Comparison of ENCODE assay signal across 2 cellular contexts in the genomic region with DNA sequence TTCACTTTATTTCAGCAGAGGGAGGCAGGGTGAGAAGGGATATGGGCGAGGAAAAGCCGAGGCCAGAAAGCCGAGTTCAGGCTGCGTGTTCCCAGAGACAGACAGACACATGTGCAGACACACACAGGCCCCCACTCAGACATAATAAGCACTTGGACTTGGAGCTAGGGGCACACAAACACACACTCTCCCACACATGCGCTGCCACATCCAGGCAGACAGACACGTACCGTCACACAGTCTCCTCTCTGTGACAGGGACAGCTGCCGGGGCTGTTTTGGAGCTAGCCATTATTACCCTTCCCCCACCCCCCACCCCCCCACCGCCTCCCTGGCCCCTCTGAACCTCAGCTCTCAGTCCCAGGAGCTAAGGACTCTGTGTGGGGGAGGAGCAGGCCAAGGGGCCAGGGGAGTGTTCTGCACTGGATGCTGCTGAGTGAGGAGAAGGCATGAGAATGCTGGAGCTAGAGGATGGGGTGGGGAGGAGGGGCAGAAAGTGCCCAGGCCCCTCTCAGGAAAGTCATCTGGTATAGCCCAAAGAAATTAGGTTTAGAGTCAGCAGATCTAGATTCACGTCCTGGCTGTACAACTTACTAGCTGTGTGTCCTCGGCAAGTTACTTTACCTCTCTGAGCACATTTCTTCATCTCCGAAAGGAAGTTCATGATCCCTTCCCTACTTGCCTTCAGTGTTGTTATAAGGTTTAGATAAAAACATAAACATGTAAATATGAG.
A peak's percentile ranks its signal among the peaks of the same experiment; 100 is the strongest.
TF ChIP-seq lines count a peak whose summit lies in the region.

No MANE protein-coding gene starts in this region.

TF ChIP-seq in GM12891, 5 proteins besides CTCF, POLR2A, EP300 and RAD21:
- TF ChIP-seq POLR2AphosphoS5 (IDR thresholded peaks at IDR 0.05; ENCODE audit: low read depth, low read length) = no peak
- TF ChIP-seq SPI1 (IDR thresholded peaks at IDR 0.05; ENCODE audit: low read depth, low read length) = no peak
- TF ChIP-seq POU2F2 (IDR thresholded peaks at IDR 0.05; ENCODE audit: low read depth, low read length) = no peak
- no peak for TF ChIP-seq PAX5 (IDR thresholded peaks at IDR 0.05; ENCODE audit: insufficient read depth, low read length, severe bottlenecking)
- no peak for TF ChIP-seq TAF1 (IDR thresholded peaks at IDR 0.05; ENCODE audit: low read depth, low read length)

TF ChIP-seq in K562, 482 proteins besides CTCF, POLR2A, EP300 and RAD21:
- TF ChIP-seq, protein P1, sequence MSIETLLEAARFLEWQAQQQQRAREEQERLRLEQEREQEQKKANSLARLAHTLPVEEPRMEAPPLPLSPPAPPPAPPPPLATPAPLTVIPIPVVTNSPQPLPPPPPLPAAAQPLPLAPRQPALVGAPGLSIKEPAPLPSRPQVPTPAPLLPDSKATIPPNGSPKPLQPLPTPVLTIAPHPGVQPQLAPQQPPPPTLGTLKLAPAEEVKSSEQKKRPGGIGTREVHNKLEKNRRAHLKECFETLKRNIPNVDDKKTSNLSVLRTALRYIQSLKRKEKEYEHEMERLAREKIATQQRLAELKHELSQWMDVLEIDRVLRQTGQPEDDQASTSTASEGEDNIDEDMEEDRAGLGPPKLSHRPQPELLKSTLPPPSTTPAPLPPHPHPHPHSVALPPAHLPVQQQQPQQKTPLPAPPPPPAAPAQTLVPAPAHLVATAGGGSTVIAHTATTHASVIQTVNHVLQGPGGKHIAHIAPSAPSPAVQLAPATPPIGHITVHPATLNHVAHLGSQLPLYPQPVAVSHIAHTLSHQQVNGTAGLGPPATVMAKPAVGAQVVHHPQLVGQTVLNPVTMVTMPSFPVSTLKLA (conservative IDR thresholded peaks at IDR 0.05) = no peak
- TF ChIP-seq KAT2B (IDR thresholded peaks at IDR 0.05; ENCODE audit: low read depth, low read length) (no peak), HCFC1 (IDR thresholded peaks at IDR 0.05; ENCODE audit: low read depth, low read length) (no peak), RBM25 (IDR thresholded peaks at IDR 0.05; ENCODE audit: low read depth, low read length, severe bottlenecking) (peak; percentile 47), ZFP36 (IDR thresholded peaks at IDR 0.05; ENCODE audit: low read depth, low read length, partially characterized antibody) (peak; percentile 65), NCOR1 (IDR thresholded peaks at IDR 0.05) (no peak), TEAD2 (tag; IDR thresholded peaks at IDR 0.05) (no peak), ZNF445 (CRISPR knock-in tag; IDR thresholded peaks at IDR 0.05; ENCODE audit: low read depth) (no peak), JUNB (CRISPR knock-in tag; conservative IDR thresholded peaks at IDR 0.05) (no peak), BCOR (IDR thresholded peaks at IDR 0.05) (peak; percentile 36; the same call in 1 of the 2 replicates), TOE1 (IDR thresholded peaks at IDR 0.05; ENCODE audit: borderline replicate concordance) (no peak), TOE1 (CRISPR knock-in tag; IDR thresholded peaks at IDR 0.05; ENCODE audit: borderline replicate concordance, low read depth) (no peak), NFE2 (IDR thresholded peaks at IDR 0.05; ENCODE audit: low read depth) (no peak), DPF2 (IDR thresholded peaks at IDR 0.05) (no peak), LCOR (CRISPR knock-in tag; IDR thresholded peaks at IDR 0.05) (no peak), ZNF507 (tag; conservative IDR thresholded peaks at IDR 0.05) (no peak)
- TF ChIP-seq, protein P2, sequence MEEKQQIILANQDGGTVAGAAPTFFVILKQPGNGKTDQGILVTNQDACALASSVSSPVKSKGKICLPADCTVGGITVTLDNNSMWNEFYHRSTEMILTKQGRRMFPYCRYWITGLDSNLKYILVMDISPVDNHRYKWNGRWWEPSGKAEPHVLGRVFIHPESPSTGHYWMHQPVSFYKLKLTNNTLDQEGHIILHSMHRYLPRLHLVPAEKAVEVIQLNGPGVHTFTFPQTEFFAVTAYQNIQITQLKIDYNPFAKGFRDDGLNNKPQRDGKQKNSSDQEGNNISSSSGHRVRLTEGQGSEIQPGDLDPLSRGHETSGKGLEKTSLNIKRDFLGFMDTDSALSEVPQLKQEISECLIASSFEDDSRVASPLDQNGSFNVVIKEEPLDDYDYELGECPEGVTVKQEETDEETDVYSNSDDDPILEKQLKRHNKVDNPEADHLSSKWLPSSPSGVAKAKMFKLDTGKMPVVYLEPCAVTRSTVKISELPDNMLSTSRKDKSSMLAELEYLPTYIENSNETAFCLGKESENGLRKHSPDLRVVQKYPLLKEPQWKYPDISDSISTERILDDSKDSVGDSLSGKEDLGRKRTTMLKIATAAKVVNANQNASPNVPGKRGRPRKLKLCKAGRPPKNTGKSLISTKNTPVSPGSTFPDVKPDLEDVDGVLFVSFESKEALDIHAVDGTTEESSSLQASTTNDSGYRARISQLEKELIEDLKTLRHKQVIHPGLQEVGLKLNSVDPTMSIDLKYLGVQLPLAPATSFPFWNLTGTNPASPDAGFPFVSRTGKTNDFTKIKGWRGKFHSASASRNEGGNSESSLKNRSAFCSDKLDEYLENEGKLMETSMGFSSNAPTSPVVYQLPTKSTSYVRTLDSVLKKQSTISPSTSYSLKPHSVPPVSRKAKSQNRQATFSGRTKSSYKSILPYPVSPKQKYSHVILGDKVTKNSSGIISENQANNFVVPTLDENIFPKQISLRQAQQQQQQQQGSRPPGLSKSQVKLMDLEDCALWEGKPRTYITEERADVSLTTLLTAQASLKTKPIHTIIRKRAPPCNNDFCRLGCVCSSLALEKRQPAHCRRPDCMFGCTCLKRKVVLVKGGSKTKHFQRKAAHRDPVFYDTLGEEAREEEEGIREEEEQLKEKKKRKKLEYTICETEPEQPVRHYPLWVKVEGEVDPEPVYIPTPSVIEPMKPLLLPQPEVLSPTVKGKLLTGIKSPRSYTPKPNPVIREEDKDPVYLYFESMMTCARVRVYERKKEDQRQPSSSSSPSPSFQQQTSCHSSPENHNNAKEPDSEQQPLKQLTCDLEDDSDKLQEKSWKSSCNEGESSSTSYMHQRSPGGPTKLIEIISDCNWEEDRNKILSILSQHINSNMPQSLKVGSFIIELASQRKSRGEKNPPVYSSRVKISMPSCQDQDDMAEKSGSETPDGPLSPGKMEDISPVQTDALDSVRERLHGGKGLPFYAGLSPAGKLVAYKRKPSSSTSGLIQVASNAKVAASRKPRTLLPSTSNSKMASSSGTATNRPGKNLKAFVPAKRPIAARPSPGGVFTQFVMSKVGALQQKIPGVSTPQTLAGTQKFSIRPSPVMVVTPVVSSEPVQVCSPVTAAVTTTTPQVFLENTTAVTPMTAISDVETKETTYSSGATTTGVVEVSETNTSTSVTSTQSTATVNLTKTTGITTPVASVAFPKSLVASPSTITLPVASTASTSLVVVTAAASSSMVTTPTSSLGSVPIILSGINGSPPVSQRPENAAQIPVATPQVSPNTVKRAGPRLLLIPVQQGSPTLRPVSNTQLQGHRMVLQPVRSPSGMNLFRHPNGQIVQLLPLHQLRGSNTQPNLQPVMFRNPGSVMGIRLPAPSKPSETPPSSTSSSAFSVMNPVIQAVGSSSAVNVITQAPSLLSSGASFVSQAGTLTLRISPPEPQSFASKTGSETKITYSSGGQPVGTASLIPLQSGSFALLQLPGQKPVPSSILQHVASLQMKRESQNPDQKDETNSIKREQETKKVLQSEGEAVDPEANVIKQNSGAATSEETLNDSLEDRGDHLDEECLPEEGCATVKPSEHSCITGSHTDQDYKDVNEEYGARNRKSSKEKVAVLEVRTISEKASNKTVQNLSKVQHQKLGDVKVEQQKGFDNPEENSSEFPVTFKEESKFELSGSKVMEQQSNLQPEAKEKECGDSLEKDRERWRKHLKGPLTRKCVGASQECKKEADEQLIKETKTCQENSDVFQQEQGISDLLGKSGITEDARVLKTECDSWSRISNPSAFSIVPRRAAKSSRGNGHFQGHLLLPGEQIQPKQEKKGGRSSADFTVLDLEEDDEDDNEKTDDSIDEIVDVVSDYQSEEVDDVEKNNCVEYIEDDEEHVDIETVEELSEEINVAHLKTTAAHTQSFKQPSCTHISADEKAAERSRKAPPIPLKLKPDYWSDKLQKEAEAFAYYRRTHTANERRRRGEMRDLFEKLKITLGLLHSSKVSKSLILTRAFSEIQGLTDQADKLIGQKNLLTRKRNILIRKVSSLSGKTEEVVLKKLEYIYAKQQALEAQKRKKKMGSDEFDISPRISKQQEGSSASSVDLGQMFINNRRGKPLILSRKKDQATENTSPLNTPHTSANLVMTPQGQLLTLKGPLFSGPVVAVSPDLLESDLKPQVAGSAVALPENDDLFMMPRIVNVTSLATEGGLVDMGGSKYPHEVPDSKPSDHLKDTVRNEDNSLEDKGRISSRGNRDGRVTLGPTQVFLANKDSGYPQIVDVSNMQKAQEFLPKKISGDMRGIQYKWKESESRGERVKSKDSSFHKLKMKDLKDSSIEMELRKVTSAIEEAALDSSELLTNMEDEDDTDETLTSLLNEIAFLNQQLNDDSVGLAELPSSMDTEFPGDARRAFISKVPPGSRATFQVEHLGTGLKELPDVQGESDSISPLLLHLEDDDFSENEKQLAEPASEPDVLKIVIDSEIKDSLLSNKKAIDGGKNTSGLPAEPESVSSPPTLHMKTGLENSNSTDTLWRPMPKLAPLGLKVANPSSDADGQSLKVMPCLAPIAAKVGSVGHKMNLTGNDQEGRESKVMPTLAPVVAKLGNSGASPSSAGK (IDR thresholded peaks at IDR 0.05) = no peak
- TF ChIP-seq, protein P3, sequence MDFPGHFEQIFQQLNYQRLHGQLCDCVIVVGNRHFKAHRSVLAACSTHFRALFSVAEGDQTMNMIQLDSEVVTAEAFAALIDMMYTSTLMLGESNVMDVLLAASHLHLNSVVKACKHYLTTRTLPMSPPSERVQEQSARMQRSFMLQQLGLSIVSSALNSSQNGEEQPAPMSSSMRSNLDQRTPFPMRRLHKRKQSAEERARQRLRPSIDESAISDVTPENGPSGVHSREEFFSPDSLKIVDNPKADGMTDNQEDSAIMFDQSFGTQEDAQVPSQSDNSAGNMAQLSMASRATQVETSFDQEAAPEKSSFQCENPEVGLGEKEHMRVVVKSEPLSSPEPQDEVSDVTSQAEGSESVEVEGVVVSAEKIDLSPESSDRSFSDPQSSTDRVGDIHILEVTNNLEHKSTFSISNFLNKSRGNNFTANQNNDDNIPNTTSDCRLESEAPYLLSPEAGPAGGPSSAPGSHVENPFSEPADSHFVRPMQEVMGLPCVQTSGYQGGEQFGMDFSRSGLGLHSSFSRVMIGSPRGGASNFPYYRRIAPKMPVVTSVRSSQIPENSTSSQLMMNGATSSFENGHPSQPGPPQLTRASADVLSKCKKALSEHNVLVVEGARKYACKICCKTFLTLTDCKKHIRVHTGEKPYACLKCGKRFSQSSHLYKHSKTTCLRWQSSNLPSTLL (IDR thresholded peaks at IDR 0.05) = no peak
- TF ChIP-seq, protein P4, sequence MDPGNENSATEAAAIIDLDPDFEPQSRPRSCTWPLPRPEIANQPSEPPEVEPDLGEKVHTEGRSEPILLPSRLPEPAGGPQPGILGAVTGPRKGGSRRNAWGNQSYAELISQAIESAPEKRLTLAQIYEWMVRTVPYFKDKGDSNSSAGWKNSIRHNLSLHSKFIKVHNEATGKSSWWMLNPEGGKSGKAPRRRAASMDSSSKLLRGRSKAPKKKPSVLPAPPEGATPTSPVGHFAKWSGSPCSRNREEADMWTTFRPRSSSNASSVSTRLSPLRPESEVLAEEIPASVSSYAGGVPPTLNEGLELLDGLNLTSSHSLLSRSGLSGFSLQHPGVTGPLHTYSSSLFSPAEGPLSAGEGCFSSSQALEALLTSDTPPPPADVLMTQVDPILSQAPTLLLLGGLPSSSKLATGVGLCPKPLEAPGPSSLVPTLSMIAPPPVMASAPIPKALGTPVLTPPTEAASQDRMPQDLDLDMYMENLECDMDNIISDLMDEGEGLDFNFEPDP (CRISPR knock-in tag; IDR thresholded peaks at IDR 0.05) = no peak
